In genomic region chr11:61799665-61800284, GRCh38 we compare ENCODE assay signal across 14 cellular contexts. TPM values are rescaled to one million over a fixed set of nuclear protein-coding genes. Genes with fewer than 3 reads are reported as not detected.
DNase-seq lines count a peak whose midpoint lies in the region; ATAC-seq, FAIRE-seq and TF ChIP-seq lines count a peak whose summit lies in the region.
"Had no signal": no experiment of that assay in that cellular context is flagged by ENCODE, and none has a peak within 500 bp of the region (broad histone marks: within the 10 kb centered on the region; RNA-seq: fewer than 3 reads in every experiment).

No MANE protein-coding gene starts in this region.

- H3K4ac ChIP-seq in neuronal stem cell (ENCODE audit: low read length): no peak overlapping the region

- peak overlapping the region; percentile 44 for H3K9ac ChIP-seq in neuronal stem cell (ENCODE audit: low read depth, low read length, poor library complexity)

- no peak overlapping the region for H3K23ac ChIP-seq in neuronal stem cell (ENCODE audit: low read depth, low read length, poor library complexity)

- no peak overlapping the region for H2BK12ac ChIP-seq in neuronal stem cell (ENCODE audit: low read length)

- peaks cover 45% of the 10 kb centered on the region for H3K4me1 Mint-ChIP-seq in activated CD8-positive, alpha-beta T cell treated with anti-CD3 and anti-CD28 coated beads, Interleukin-2, amount 10 ng/mL, durations not matched to agents 7 days and 5 days (ENCODE audit: low read depth)
- peaks cover 28% of the 10 kb centered on the region for H3K4me1 Mint-ChIP-seq in activated CD8-positive, alpha-beta T cell treated with anti-CD3 and anti-CD28 coated beads for 36 hours (ENCODE audit: low read depth)
- peaks cover 7% of the 10 kb centered on the region for H3K4me1 Mint-ChIP-seq in chondrocyte (ENCODE audit: low read depth)
- peaks cover 30% of the 10 kb centered on the region for H3K4me1 Mint-ChIP-seq in activated CD4-positive, alpha-beta T cell treated with anti-CD3 and anti-CD28 coated beads, Interleukin-2, amount 10 ng/mL, durations not matched to agents 24 days and 14 days

- no peak overlapping the region for H2AFZ ChIP-seq in neuronal stem cell (ENCODE audit: low read length)

- H2BK15ac ChIP-seq in neuronal stem cell (ENCODE audit: low read length): no peak overlapping the region

- H4K91ac ChIP-seq in neuronal stem cell (ENCODE audit: low read depth, low read length, poor library complexity): no peak overlapping the region

- no CpG with 5 or more reads among the region's 2 CpGs for WGBS in neuronal stem cell (ENCODE audit: extremely low coverage in 2 of 2, insufficient read length in 2 of 2, insufficient replicate concordance in 1 of 2), 2 donors

- H3K27ac ChIP-seq in neuronal stem cell (replicated peaks; ENCODE audit: low read length): no peak overlapping the region

- POLR2A ChIA-PET in activated CD8-positive, alpha-beta T cell treated with anti-CD3 and anti-CD28 coated beads, Interleukin-2, amount 10 ng/mL, durations not matched to agents 7 days and 5 days (lab: Charles Lee): interaction anchor here (5.0 kb wide), 1 partner anchor 14 kb away, joined by 20 read pairs; no protein-coding TSS in a partner anchor
- POLR2A ChIA-PET in activated CD8-positive, alpha-beta T cell treated with anti-CD3 and anti-CD28 coated beads for 36 hours (lab: Charles Lee): interaction anchor here (0.8 to 13.6 kb wide), 2 partner anchors 13 to 14 kb away, joined by 3 to 119 read pairs; partner anchors contain the start of gene FADS1

- H3K79me1 ChIP-seq in neuronal stem cell (ENCODE audit: low read depth, low read length): peaks cover 4% of the 10 kb centered on the region

- no peak overlapping the region for H3K4me2 ChIP-seq in neuronal stem cell (ENCODE audit: insufficient read depth, low read length, poor library complexity, severe bottlenecking)

- TF ChIP-seq CTCF in activated CD8-positive, alpha-beta T cell treated with anti-CD3 and anti-CD28 coated beads for 36 hours (IDR thresholded peaks at IDR 0.05): no peak
- TF ChIP-seq CTCF in chondrocyte (IDR thresholded peaks at IDR 0.05): no peak

- H3K27me3 ChIP-seq in neuronal stem cell (ENCODE audit: control insufficient read depth in 3 of 3, insufficient read depth in 3 of 3, low read depth in 1 of 3, low read length in 3 of 3): no peaks in the 10 kb centered on the region

- CTCF ChIA-PET in activated CD8-positive, alpha-beta T cell treated with anti-CD3 and anti-CD28 coated beads, Interleukin-2, amount 10 ng/mL, durations not matched to agents 7 days and 5 days (lab: Charles Lee): interaction anchor here (1.3 to 5.4 kb wide), 5 partner anchors 12 to 309 kb away, joined by 3 to 129 read pairs (median 35); partner anchors contain the start of gene FADS1
- CTCF ChIA-PET in activated CD8-positive, alpha-beta T cell treated with anti-CD3 and anti-CD28 coated beads for 36 hours (lab: Charles Lee): interaction anchor here (1.3 to 4.4 kb wide), 6 partner anchors 13 to 282 kb away, joined by 3 to 35 read pairs (median 4); partner anchors contain the start of gene FADS1

- no peaks in the 10 kb centered on the region for H3K9me3 Mint-ChIP-seq in activated CD8-positive, alpha-beta T cell treated with anti-CD3 and anti-CD28 coated beads, Interleukin-2, amount 10 ng/mL, durations not matched to agents 7 days and 5 days (ENCODE audit: insufficient read depth)
- H3K9me3 Mint-ChIP-seq in activated CD8-positive, alpha-beta T cell treated with anti-CD3 and anti-CD28 coated beads for 36 hours: no peaks in the 10 kb centered on the region
- H3K9me3 Mint-ChIP-seq in chondrocyte (ENCODE audit: low read depth): no peaks in the 10 kb centered on the region
- no peaks in the 10 kb centered on the region for H3K9me3 Mint-ChIP-seq in activated CD4-positive, alpha-beta T cell treated with anti-CD3 and anti-CD28 coated beads, Interleukin-2, amount 10 ng/mL, durations not matched to agents 24 days and 14 days
- H3K9me3 Mint-ChIP-seq: CD4-positive, alpha-beta T cell had no signal

- DNase-seq in activated CD8-positive, alpha-beta T cell treated with anti-CD3 and anti-CD28 coated beads, Interleukin-2, amount 10 ng/mL, durations not matched to agents 7 days and 5 days: no peak
- no peak for DNase-seq in activated CD8-positive, alpha-beta T cell treated with anti-CD3 and anti-CD28 coated beads for 36 hours
- DNase-seq in GM12892 (ENCODE audit: insufficient read length) (no peak), chondrocyte (ENCODE audit: low spot score) (peak; percentile 15), neuronal stem cell (ENCODE audit: low spot score) (no peak), DMS153 treated with DMSO at 0.1 percent for 48 hours (lab: John Stamatoyannopoulos, UW; ENCODE audit: unreplicated experiment) (no peak)
- DNase-seq in activated CD4-positive, alpha-beta T cell treated with anti-CD3 and anti-CD28 coated beads, Interleukin-2, amount 10 ng/mL, durations not matched to agents 24 days and 14 days: no peak
- DNase-seq: CD4-positive, alpha-beta T cell; DMS79 treated with DMSO at 0.1 percent for 48 hours; NCI-H1105 treated with DMSO at 0.1 percent for 48 hours; NCI-H187 treated with DMSO at 0.1 percent for 48 hours; NCI-H2171 treated with DMSO at 0.1 percent for 48 hours had no signal

- peaks cover 56 to 100% of the 10 kb centered on the region in 2 donors for H3K36me3 ChIP-seq in neuronal stem cell (replicated peaks in 1 of 2; ENCODE audit: control insufficient read depth in 2 of 2, insufficient read depth in 2 of 2, low read length in 2 of 2)

- no peak overlapping the region for H3K4me3 ChIP-seq in neuronal stem cell (ENCODE audit: low read length in 2 of 2)

- H3K14ac ChIP-seq in neuronal stem cell (ENCODE audit: low read length): no peak overlapping the region

- H2BK120ac ChIP-seq in neuronal stem cell (ENCODE audit: low read depth, low read length): no peak overlapping the region

- no peak overlapping the region for H2AK5ac ChIP-seq in neuronal stem cell (ENCODE audit: low read depth, low read length)

- FAIRE-seq in GM12892 (lab: Jason Lieb, UNC): no peak
- FAIRE-seq: G401.6 had no signal

- no peak overlapping the region for H3K4me3 Mint-ChIP-seq in activated CD8-positive, alpha-beta T cell treated with anti-CD3 and anti-CD28 coated beads, Interleukin-2, amount 10 ng/mL, durations not matched to agents 7 days and 5 days
- no peak overlapping the region for H3K4me3 Mint-ChIP-seq in activated CD8-positive, alpha-beta T cell treated with anti-CD3 and anti-CD28 coated beads for 36 hours
- no peak overlapping the region for H3K4me3 Mint-ChIP-seq in chondrocyte (ENCODE audit: unreplicated experiment)
- no peak overlapping the region for H3K4me3 Mint-ChIP-seq in activated CD4-positive, alpha-beta T cell treated with anti-CD3 and anti-CD28 coated beads, Interleukin-2, amount 10 ng/mL, durations not matched to agents 24 days and 14 days
- H3K4me3 Mint-ChIP-seq: CD4-positive, alpha-beta T cell had no signal

- intact Hi-C loops in activated CD8-positive, alpha-beta T cell treated with anti-CD3 and anti-CD28 coated beads for 36 hours (cut with micrococcal nuclease): no loop called here
- intact Hi-C loops in activated CD4-positive, alpha-beta T cell treated with anti-CD3 and anti-CD28 coated beads, Interleukin-2, amount 10 ng/mL, durations not matched to agents 24 days and 14 days (cut with micrococcal nuclease): loop anchor here (5.0 to 10.0 kb wide), 2 partner anchors 308 to 435 kb away; partner anchors contain the start of genes CYB561A3 and TMEM138

- H2BK5ac ChIP-seq in neuronal stem cell (ENCODE audit: low read length): no peak overlapping the region

- H3K36me3 Mint-ChIP-seq in activated CD8-positive, alpha-beta T cell treated with anti-CD3 and anti-CD28 coated beads, Interleukin-2, amount 10 ng/mL, durations not matched to agents 7 days and 5 days (ENCODE audit: low read depth): peaks cover 79% of the 10 kb centered on the region
- peaks cover 61% of the 10 kb centered on the region for H3K36me3 Mint-ChIP-seq in activated CD8-positive, alpha-beta T cell treated with anti-CD3 and anti-CD28 coated beads for 36 hours (ENCODE audit: low read depth)
- H3K36me3 Mint-ChIP-seq in chondrocyte (ENCODE audit: low read depth): peaks cover 18% of the 10 kb centered on the region
- H3K36me3 Mint-ChIP-seq in activated CD4-positive, alpha-beta T cell treated with anti-CD3 and anti-CD28 coated beads, Interleukin-2, amount 10 ng/mL, durations not matched to agents 24 days and 14 days (ENCODE audit: low read depth): peaks cover 75% of the 10 kb centered on the region

- peak overlapping the region; percentile 77 for H3K27ac Mint-ChIP-seq in activated CD8-positive, alpha-beta T cell treated with anti-CD3 and anti-CD28 coated beads, Interleukin-2, amount 10 ng/mL, durations not matched to agents 7 days and 5 days
- no peak overlapping the region for H3K27ac Mint-ChIP-seq in activated CD8-positive, alpha-beta T cell treated with anti-CD3 and anti-CD28 coated beads for 36 hours
- no peak overlapping the region for H3K27ac Mint-ChIP-seq in chondrocyte (ENCODE audit: unreplicated experiment)
- H3K27ac Mint-ChIP-seq in activated CD4-positive, alpha-beta T cell treated with anti-CD3 and anti-CD28 coated beads, Interleukin-2, amount 10 ng/mL, durations not matched to agents 24 days and 14 days: no peak overlapping the region
- H3K27ac Mint-ChIP-seq: CD4-positive, alpha-beta T cell had no signal

- no peaks in the 10 kb centered on the region for H3K27me3 Mint-ChIP-seq in activated CD8-positive, alpha-beta T cell treated with anti-CD3 and anti-CD28 coated beads, Interleukin-2, amount 10 ng/mL, durations not matched to agents 7 days and 5 days (ENCODE audit: low read depth)
- H3K27me3 Mint-ChIP-seq in activated CD8-positive, alpha-beta T cell treated with anti-CD3 and anti-CD28 coated beads for 36 hours: no peaks in the 10 kb centered on the region
- no peaks in the 10 kb centered on the region for H3K27me3 Mint-ChIP-seq in chondrocyte (ENCODE audit: low read depth)
- H3K27me3 Mint-ChIP-seq in activated CD4-positive, alpha-beta T cell treated with anti-CD3 and anti-CD28 coated beads, Interleukin-2, amount 10 ng/mL, durations not matched to agents 24 days and 14 days: no peaks in the 10 kb centered on the region
- H3K27me3 Mint-ChIP-seq: CD4-positive, alpha-beta T cell had no signal

- H3K18ac ChIP-seq in neuronal stem cell (ENCODE audit: low read length): no peak overlapping the region

- TF ChIP-seq POLR2A in GM12892 (IDR thresholded peaks at IDR 0.05; ENCODE audit: low read depth, low read length): peak; percentile 17; the same call in 1 of the 2 replicates

- no peak for ATAC-seq in activated CD8-positive, alpha-beta T cell treated with anti-CD3 and anti-CD28 coated beads, Interleukin-2, amount 10 ng/mL, durations not matched to agents 7 days and 5 days
- ATAC-seq in activated CD8-positive, alpha-beta T cell treated with anti-CD3 and anti-CD28 coated beads for 36 hours: no peak
- ATAC-seq in HG02763 (IDR thresholded peaks at IDR 0.05; ENCODE audit: unreplicated experiment): no peak

- H3K9me3 ChIP-seq in neuronal stem cell (replicated peaks in 1 of 2; ENCODE audit: control insufficient read depth in 2 of 2, insufficient read depth in 1 of 2, low read depth in 1 of 2, low read length in 2 of 2): no peaks in the 10 kb centered on the region

- H4K8ac ChIP-seq in neuronal stem cell (ENCODE audit: low read depth, low read length): no peak overlapping the region

- peaks cover 0 to 3% of the 10 kb centered on the region in 2 donors for H3K4me1 ChIP-seq in neuronal stem cell (ENCODE audit: control insufficient read depth in 2 of 2, insufficient read depth in 1 of 2, low read depth in 1 of 2, low read length in 2 of 2)

RNA-seq across cellular contexts. Expression of gene FEN1, which starts 7.1 kb away (rescaled TPM):
- total RNA-seq in activated CD8-positive, alpha-beta T cell treated with anti-CD3 and anti-CD28 coated beads, Interleukin-2, amount 10 ng/mL, durations not matched to agents 7 days and 5 days: 100 to 1,000 TPM; 146 TPM
- 100 to 1,000 TPM; 109 to 114 TPM for total RNA-seq in activated CD8-positive, alpha-beta T cell treated with anti-CD3 and anti-CD28 coated beads for 36 hours
- polyA plus RNA-seq in GM12892 (2012; ENCODE audit: missing spikeins): 76.2 TPM
- total RNA-seq in chondrocyte: 12.6 to 27.1 TPM (median 13.2 TPM) in 3 replicates
- polyA plus RNA-seq in neuronal stem cell (2013, experiment 1 of 2): 30.6 TPM
- polyA plus RNA-seq in neuronal stem cell (2013, experiment 2 of 2): 31.0 TPM
- 144 and 152 TPM in 2 replicates for total RNA-seq in activated CD4-positive, alpha-beta T cell treated with anti-CD3 and anti-CD28 coated beads, Interleukin-2, amount 10 ng/mL, durations not matched to agents 24 days and 14 days

RNA-seq across cellular contexts. Expression of gene TMEM258, which starts 7.4 kb away (rescaled TPM):
- 100 to 1,000 TPM; 154 to 163 TPM for total RNA-seq in activated CD8-positive, alpha-beta T cell treated with anti-CD3 and anti-CD28 coated beads, Interleukin-2, amount 10 ng/mL, durations not matched to agents 7 days and 5 days
- total RNA-seq in activated CD8-positive, alpha-beta T cell treated with anti-CD3 and anti-CD28 coated beads for 36 hours: 100 to 1,000 TPM; 162 to 170 TPM
- polyA plus RNA-seq in GM12892 (2012; ENCODE audit: missing spikeins): 285 TPM
- total RNA-seq in chondrocyte: 103 to 133 TPM (median 106 TPM) in 3 replicates
- 258 TPM for polyA plus RNA-seq in neuronal stem cell (2013, experiment 1 of 2)
- 242 TPM for polyA plus RNA-seq in neuronal stem cell (2013, experiment 2 of 2)
- 179 and 187 TPM in 2 replicates for total RNA-seq in activated CD4-positive, alpha-beta T cell treated with anti-CD3 and anti-CD28 coated beads, Interleukin-2, amount 10 ng/mL, durations not matched to agents 24 days and 14 days

RNA-seq across cellular contexts. Expression of gene FADS1, which starts 17.0 kb away (rescaled TPM):
- 10 to 100 TPM; 84.1 to 92.8 TPM for total RNA-seq in activated CD8-positive, alpha-beta T cell treated with anti-CD3 and anti-CD28 coated beads, Interleukin-2, amount 10 ng/mL, durations not matched to agents 7 days and 5 days
- 10 to 100 TPM; 33.9 to 34.4 TPM for total RNA-seq in activated CD8-positive, alpha-beta T cell treated with anti-CD3 and anti-CD28 coated beads for 36 hours
- 17.8 TPM for polyA plus RNA-seq in GM12892 (2012; ENCODE audit: missing spikeins)
- total RNA-seq in chondrocyte: 72.6 to 95.5 TPM (median 74.6 TPM) in 3 replicates
- 171 TPM for polyA plus RNA-seq in neuronal stem cell (2013, experiment 1 of 2)
- 174 TPM for polyA plus RNA-seq in neuronal stem cell (2013, experiment 2 of 2)
- total RNA-seq in activated CD4-positive, alpha-beta T cell treated with anti-CD3 and anti-CD28 coated beads, Interleukin-2, amount 10 ng/mL, durations not matched to agents 24 days and 14 days: 92.5 and 94.7 TPM in 2 replicates

RNA-seq across cellular contexts. Expression of gene FADS2, which starts 28.3 kb away (rescaled TPM):
- 100 to 1,000 TPM; 395 to 416 TPM for total RNA-seq in activated CD8-positive, alpha-beta T cell treated with anti-CD3 and anti-CD28 coated beads, Interleukin-2, amount 10 ng/mL, durations not matched to agents 7 days and 5 days
- total RNA-seq in activated CD8-positive, alpha-beta T cell treated with anti-CD3 and anti-CD28 coated beads for 36 hours: 100 to 1,000 TPM; 131 to 134 TPM
- polyA plus RNA-seq in GM12892 (2012; ENCODE audit: missing spikeins): 82.0 TPM
- 202 to 315 TPM (median 297 TPM) in 3 replicates for total RNA-seq in chondrocyte
- 515 TPM for polyA plus RNA-seq in neuronal stem cell (2013, experiment 1 of 2)
- 508 TPM for polyA plus RNA-seq in neuronal stem cell (2013, experiment 2 of 2)
- 278 and 283 TPM in 2 replicates for total RNA-seq in activated CD4-positive, alpha-beta T cell treated with anti-CD3 and anti-CD28 coated beads, Interleukin-2, amount 10 ng/mL, durations not matched to agents 24 days and 14 days

RNA-seq across cellular contexts. Expression of gene MYRF, which starts 47.3 kb away (rescaled TPM):
- total RNA-seq in activated CD8-positive, alpha-beta T cell treated with anti-CD3 and anti-CD28 coated beads, Interleukin-2, amount 10 ng/mL, durations not matched to agents 7 days and 5 days: 1 to 10 TPM; 2.8 to 2.9 TPM
- total RNA-seq in activated CD8-positive, alpha-beta T cell treated with anti-CD3 and anti-CD28 coated beads for 36 hours: 1 to 10 TPM in 1 of 2 experiments, under 1 TPM in 1; 0.97 to 1.6 TPM
- 2.2 TPM for polyA plus RNA-seq in GM12892 (2012; ENCODE audit: missing spikeins)
- total RNA-seq in chondrocyte: 1.6 to 1.7 TPM in 2 of 3 replicates, not detected in the other
- polyA plus RNA-seq in neuronal stem cell (2013, experiment 1 of 2): 5.7 TPM
- 6.0 TPM for polyA plus RNA-seq in neuronal stem cell (2013, experiment 2 of 2)
- total RNA-seq in activated CD4-positive, alpha-beta T cell treated with anti-CD3 and anti-CD28 coated beads, Interleukin-2, amount 10 ng/mL, durations not matched to agents 24 days and 14 days: 1.1 and 1.2 TPM in 2 replicates
